Comparison of ENCODE assay signal across 8 cellular contexts in genomic region chr5:442335-443238, GRCh38. TPM values are rescaled to one million over a fixed set of nuclear protein-coding genes. Genes with fewer than 3 reads are reported as not detected.
DNase-seq lines count a peak whose midpoint lies in the region; ATAC-seq and TF ChIP-seq lines count a peak whose summit lies in the region.

Gene EXOC3 (plus strand): TSS chr5:443176. CDS start chr5:446206, 3,030 bp downstream.

- WGBS in spleen, 5 donors = 6 to 9% (median 7%) methylated on average over 42 to 73 of the region's 73 CpGs

- no peak for TF ChIP-seq CTCF in WERI-Rb-1 (IDR thresholded peaks at IDR 0.05; ENCODE audit: low read depth, low read length)
- TF ChIP-seq CTCF in breast epithelium (IDR thresholded peaks at IDR 0.05) = no peak
- no peak for TF ChIP-seq CTCF in spleen (IDR thresholded peaks at IDR 0.05 in 8 of 11, conservative IDR thresholded peaks at IDR 0.05 in 3 of 11)

- ATAC-seq in HG02943 (IDR thresholded peaks at IDR 0.05; ENCODE audit: low read depth, unreplicated experiment) = peak; percentile 78

- H3K4me1 ChIP-seq in breast epithelium (peaks cover 0 to 6% of the 10 kb centered on the region in 2 donors), spleen (peaks cover 14 to 71% (median 38%) of the 10 kb centered on the region in 6 donors)

- peak; percentile 44 for TF ChIP-seq POLR2A in breast epithelium (IDR thresholded peaks at IDR 0.05)
- no peak for TF ChIP-seq POLR2A in spleen (IDR thresholded peaks at IDR 0.05)

- intact Hi-C loops in breast epithelium (cut with DNase I; ENCODE audit: low total_unique reads) = no loop called here
- intact Hi-C loops in spleen (cut with DNase I; ENCODE audit: low total_unique reads) = no loop called here

- H3K9me3 ChIP-seq in WERI-Rb-1 (ENCODE audit: severe bottlenecking) = no peaks in the 10 kb centered on the region
- no peaks in the 10 kb centered on the region for H3K9me3 ChIP-seq in breast epithelium
- H3K9me3 ChIP-seq in spleen = no peaks in the 10 kb centered on the region

- DNase-seq in NK-92 treated with Interleukin-12 subunit alpha and Interleukin-12 subunit beta, amount 100 ng/mL, for 24 hours (lab: John Stamatoyannopoulos, UW) = peak; percentile 25
- DNase-seq in NK-92 (lab: John Stamatoyannopoulos, UW; ENCODE audit: unreplicated experiment) = no peak
- peak; percentile 86 to 89 for DNase-seq in NCI-H2081 (lab: John Stamatoyannopoulos, UW)
- DNase-seq in WERI-Rb-1 = peak; percentile 74
- DNase-seq in breast epithelium (ENCODE audit: low spot score in 2 of 2) = peak in 1 of 2 donors; percentile 45
- DNase-seq in iPS-NIHi7 (ENCODE audit: extremely low spot score) = peak; percentile 93
- DNase-seq in spleen = peak; percentile 93

- H3K27me3 ChIP-seq in WERI-Rb-1 (ENCODE audit: insufficient read depth, low read depth, severe bottlenecking) = no peaks in the 10 kb centered on the region
- no peaks in the 10 kb centered on the region for H3K27me3 ChIP-seq in breast epithelium
- H3K27me3 ChIP-seq in spleen (replicated peaks in 1 of 7) = peaks cover 0 to under 1% (median 0%) of the 10 kb centered on the region in 7 donors

- H3K36me3 ChIP-seq in WERI-Rb-1 = peaks cover 15% of the 10 kb centered on the region
- H3K36me3 ChIP-seq in breast epithelium = no peaks in the 10 kb centered on the region
- peaks cover 0 to 20% (median 8%) of the 10 kb centered on the region in 6 donors for H3K36me3 ChIP-seq in spleen

- H3K27ac ChIP-seq in WERI-Rb-1 (peak within 1 kb of the TSS; percentile 75), breast epithelium (peak within 1 kb of the TSS; percentile 79 to 95), spleen (peak within 1 kb of the TSS; percentile 69 to 92 (median 88))

- H3K4me3 ChIP-seq in WERI-Rb-1 (ENCODE audit: low read depth, low read length) = peak within 1 kb of the TSS; percentile 92
- peak within 1 kb of the TSS; percentile 85 to 99 (median 95) for H3K4me3 ChIP-seq in breast epithelium
- peak within 1 kb of the TSS; percentile 83 to 97 (median 88) for H3K4me3 ChIP-seq in spleen

RNA-seq across cellular contexts. Expression of gene EXOC3, which starts in this region (rescaled TPM):
- total RNA-seq in breast epithelium = 10 to 100 TPM; 49.8 to 63.7 (median 53.3) TPM
- 10 to 100 TPM; 61.5 to 87.0 (median 77.5) TPM for total RNA-seq in spleen
- polyA plus RNA-seq in spleen = 10 to 100 TPM; 22.7 to 62.0 (median 57.8) TPM
